ENCODE assay signal across 2 cellular contexts in genomic region chr19:38624822-38625221, GRCh38.
A peak's percentile ranks its signal among the peaks of the same experiment; 100 is the strongest.
TF ChIP-seq lines count a peak whose summit lies in the region.

No MANE protein-coding gene starts in this region.

TF ChIP-seq in A549, 52 proteins besides CTCF, POLR2A, EP300 and RAD21:
- TF ChIP-seq RNF2 (IDR thresholded peaks at IDR 0.05; ENCODE audit: borderline replicate concordance, low read depth), result no peak
- TF ChIP-seq HEYL (CRISPR knock-in tag; IDR thresholded peaks at IDR 0.05), result no peak
- TF ChIP-seq HES2 (IDR thresholded peaks at IDR 0.05), result no peak
- no peak for TF ChIP-seq USF2 (IDR thresholded peaks at IDR 0.05)
- no peak for TF ChIP-seq MAX (IDR thresholded peaks at IDR 0.05)
- TF ChIP-seq RCOR1 (IDR thresholded peaks at IDR 0.05; ENCODE audit: low read depth, low read length), result no peak
- TF ChIP-seq FOSL2 (IDR thresholded peaks at IDR 0.05), result no peak
- TF ChIP-seq FOSL2 (CRISPR knock-in tag; IDR thresholded peaks at IDR 0.05), result no peak
- no peak for TF ChIP-seq RARB (CRISPR knock-in tag; IDR thresholded peaks at IDR 0.05)
- TF ChIP-seq KDM5A (IDR thresholded peaks at IDR 0.05), result no peak
- TF ChIP-seq BHLHE40 (IDR thresholded peaks at IDR 0.05; ENCODE audit: low read depth, low read length), result no peak
- no peak for TF ChIP-seq CEBPB (IDR thresholded peaks at IDR 0.05)
- no peak for TF ChIP-seq TFCP2L1 (CRISPR knock-in tag; IDR thresholded peaks at IDR 0.05)
- TF ChIP-seq BCL3 (IDR thresholded peaks at IDR 0.05), result no peak
- TF ChIP-seq ESRRA (IDR thresholded peaks at IDR 0.05; ENCODE audit: borderline replicate concordance, low read length), result no peak
- TF ChIP-seq ZC3H11A (IDR thresholded peaks at IDR 0.05), result no peak
- no peak for TF ChIP-seq JUN (IDR thresholded peaks at IDR 0.05)
- no peak for TF ChIP-seq HOXB13 (CRISPR knock-in tag; IDR thresholded peaks at IDR 0.05; ENCODE audit: low read depth)

TF ChIP-seq in GM12878, 131 proteins besides CTCF, POLR2A, EP300 and RAD21:
- TF ChIP-seq PRDM15 (CRISPR knock-in tag; IDR thresholded peaks at IDR 0.05), result no peak
- TF ChIP-seq PAX8 (IDR thresholded peaks at IDR 0.05), result no peak
- TF ChIP-seq CUX1 (IDR thresholded peaks at IDR 0.05; ENCODE audit: insufficient replicate concordance, low read depth, low read length), result no peak
- peak; percentile 40; the same call in 1 of the 2 replicates for TF ChIP-seq POLR2AphosphoS5 (IDR thresholded peaks at IDR 0.05; ENCODE audit: low read length)
